Comparison of ENCODE assay signal across 17 cellular contexts in genomic region chr2:196219686-196220085, GRCh38. TPM values are rescaled to one million over a fixed set of nuclear protein-coding genes. Genes with fewer than 3 reads are reported as not detected.
A peak's percentile ranks its signal among the peaks of the same experiment; 100 is the strongest.
DNase-seq lines count a peak whose midpoint lies in the region; ATAC-seq, FAIRE-seq and TF ChIP-seq lines count a peak whose summit lies in the region.
"Had no signal": no experiment of that assay in that cellular context is flagged by ENCODE, and none has a peak within 500 bp of the region (broad histone marks: within the 10 kb centered on the region; RNA-seq: fewer than 3 reads in every experiment).

No MANE protein-coding gene starts in this region.

- H3K9me3 ChIP-seq in BLaER1 = peaks cover 13% of the 10 kb centered on the region
- no peaks in the 10 kb centered on the region for H3K9me3 ChIP-seq in K562 (replicated peaks; ENCODE audit: control insufficient read depth, insufficient read depth, low read depth, low read length)
- H3K9me3 ChIP-seq in thyroid gland = no peaks in the 10 kb centered on the region

- intact Hi-C loops in K562 (cut with micrococcal nuclease) = no loop called here
- intact Hi-C loops in thyroid gland (cut with DNase I) = no loop called here

- H3K4me1 ChIP-seq in BLaER1 = peaks cover 15% of the 10 kb centered on the region
- H3K4me1 ChIP-seq in K562 (replicated peaks in 1 of 2; ENCODE audit: control insufficient read depth in 2 of 2, insufficient read depth in 2 of 2, low read length in 2 of 2) = peaks cover 0 to 2% of the 10 kb centered on the region in 2 experiments; a peak in 1 of 5 replicates
- no peaks in the 10 kb centered on the region for H3K4me1 ChIP-seq in thyroid gland

- H3K27me3 ChIP-seq in BLaER1 = no peaks in the 10 kb centered on the region
- H3K27me3 ChIP-seq in K562 (ENCODE audit: control insufficient read depth in 2 of 2, insufficient read depth in 2 of 2, low read length in 2 of 2) = no peaks in the 10 kb centered on the region
- H3K27me3 ChIP-seq in thyroid gland = no peaks in the 10 kb centered on the region

- no peaks in the 10 kb centered on the region for H3K9me1 ChIP-seq in K562 (ENCODE audit: control insufficient read depth, insufficient read depth, low read length)

- WGBS in K562 (ENCODE audit: insufficient coverage, low coverage, missing lambda C conversion rate) = 20% methylated on average over 3 of the region's 3 CpGs
- WGBS in thyroid gland, 2 donors = 81 to 87% methylated on average over 3 of the region's 3 CpGs

- ATAC-seq in K562 = no peak
- ATAC-seq: HCT116 had no signal

- no peaks in the 10 kb centered on the region for H3K79me2 ChIP-seq in K562 (ENCODE audit: control insufficient read depth, insufficient read depth, low read length)

- BruUV-seq in K562 (replicated peaks; lab: Mats Ljungman, UMichigan) = no TSS peak

- H3K4me3 ChIP-seq in BLaER1 (no peak overlapping the region), K562 (no peak overlapping the region), thyroid gland (replicated peaks in 1 of 3) (no peak overlapping the region)
- H3K4me3 ChIP-seq: GM23248 had no signal

- no peaks in the 10 kb centered on the region for H4K20me1 ChIP-seq in BLaER1
- H4K20me1 ChIP-seq in K562 (replicated peaks; ENCODE audit: control insufficient read depth, insufficient read depth, low read length) = no peaks in the 10 kb centered on the region

- POLR2A ChIA-PET in K562 (lab: Yijun Ruan, JAX) = no interaction called here

- H3K27ac ChIP-seq in BLaER1 (no peak overlapping the region), K562 (ENCODE audit: extremely low read depth, low read depth, low read length) (no peak overlapping the region), thyroid gland (no peak overlapping the region)
- H3K27ac ChIP-seq: GM23248 had no signal

- TF ChIP-seq RAD21 in K562 (CRISPR knock-in tag; conservative IDR thresholded peaks at IDR 0.05 in 1 of 2, IDR thresholded peaks at IDR 0.05 in 1 of 2) = no peak

- in situ Hi-C loops in K562 (cut with MboI) = no loop called here

- H3K9ac ChIP-seq in BLaER1 (no peak overlapping the region), K562 (ENCODE audit: insufficient read depth in 1 of 2, low read depth in 2 of 2, low read length in 2 of 2) (no peak overlapping the region)
- H3K9ac ChIP-seq: GM23248 had no signal

- TF ChIP-seq CTCF in K562 (IDR thresholded peaks at IDR 0.05 in 2 of 3, conservative IDR thresholded peaks at IDR 0.05 in 1 of 3; ENCODE audit: insufficient read depth in 2 of 3, low read depth in 1 of 3, low read length in 3 of 3) (no peak), thyroid gland (IDR thresholded peaks at IDR 0.05) (no peak)

- DNase-seq in NCI-H1105 treated with DMSO at 0.1 percent for 48 hours (lab: John Stamatoyannopoulos, UW) (peak; percentile 3), NCI-H1105 (lab: John Stamatoyannopoulos, UW) (no peak), NCI-H1417 treated with DMSO at 0.1 percent for 48 hours (lab: John Stamatoyannopoulos, UW) (peak; percentile 38), K562 (ENCODE audit: extremely low read depth in 1 of 4, low spot score in 3 of 4) (no peak), thyroid gland (no peak)
- DNase-seq in central memory CD4-positive, alpha-beta T cell = no peak
- DNase-seq in activated CD4-positive, alpha-beta T cell treated with anti-CD3 and anti-CD28 coated beads, Interleukin-2, amount 50 U/mL, for 4 hours = no peak
- DNase-seq: 8988T, C1 segment of cervical spinal cord, DND-41, GDM1, GM23248, NCI-H1694, NCI-H446 treated with DMSO at 0.1 percent for 48 hours had no signal

- FAIRE-seq in K562 (lab: Jason Lieb, UNC) = no peak
- FAIRE-seq: GM19239 had no signal

- no peak for TF ChIP-seq POLR2A in K562 (conservative IDR thresholded peaks at IDR 0.05)
- no peak for TF ChIP-seq POLR2A in thyroid gland (IDR thresholded peaks at IDR 0.05)

- H3K36me3 ChIP-seq in BLaER1 (no peaks in the 10 kb centered on the region), K562 (ENCODE audit: control insufficient read depth, insufficient read depth, low read length) (no peaks in the 10 kb centered on the region), thyroid gland (no peaks in the 10 kb centered on the region)

- TF ChIP-seq EP300 in K562 (IDR thresholded peaks at IDR 0.05; ENCODE audit: low read length) = no peak

- H3K4me2 ChIP-seq in BLaER1 (peak overlapping the region; percentile 25), K562 (ENCODE audit: insufficient read depth, low read length) (no peak overlapping the region)

- CTCF ChIA-PET in K562 (lab: Yijun Ruan, JAX; ENCODE audit: low intra/inter-chr PET ratio) = no interaction called here

- H2AFZ ChIP-seq in K562 (ENCODE audit: low read depth, low read length) = peak overlapping the region; percentile 68; the same call in 1 of the 2 replicates
- H2AFZ ChIP-seq: GM23248 had no signal

TF ChIP-seq in K562, 482 proteins besides CTCF, POLR2A, EP300 and RAD21 (continues in another document):
- TF ChIP-seq ZNF324 (CRISPR knock-in tag; IDR thresholded peaks at IDR 0.05) (no peak), MTF1 (CRISPR knock-in tag; IDR thresholded peaks at IDR 0.05; ENCODE audit: borderline replicate concordance) (no peak), E2F4 (CRISPR knock-in tag; IDR thresholded peaks at IDR 0.05; ENCODE audit: low read depth) (no peak), GABPA (tag; conservative IDR thresholded peaks at IDR 0.05; ENCODE audit: low read depth) (no peak), NCOA2 (IDR thresholded peaks at IDR 0.05; ENCODE audit: partially characterized antibody in 2 of 2) (no peak), IRF1 (CRISPR knock-in tag; IDR thresholded peaks at IDR 0.05; ENCODE audit: borderline replicate concordance) (no peak), E4F1 (CRISPR knock-in tag; IDR thresholded peaks at IDR 0.05; ENCODE audit: borderline replicate concordance) (no peak), BRF1 (IDR thresholded peaks at IDR 0.05; ENCODE audit: borderline replicate concordance, extremely low read depth, insufficient read length) (no peak), DLX4 (CRISPR knock-in tag; IDR thresholded peaks at IDR 0.05) (no peak), MBD2 (IDR thresholded peaks at IDR 0.05; ENCODE audit: borderline replicate concordance, low read depth) (no peak)

RNA-seq across cellular contexts. Expression of gene STK17B, which starts 48.3 kb away (rescaled TPM):
- total RNA-seq in K562 (2011; cell fraction: chromatin; rRNA removed; ENCODE audit: low replicate concordance) = 7.1 and 33.2 TPM in 2 replicates
- total RNA-seq in K562 (2011; cell fraction: nucleolus; rRNA removed) = 3.5 and 5.3 TPM in 2 replicates
- total RNA-seq in K562 (2011; cell fraction: nucleoplasm; rRNA removed) = 11.3 and 18.7 TPM in 2 replicates
- total RNA-seq in K562 (2014; rRNA removed) (8.2 and 8.5 TPM in 2 replicates), K562 (2014; rRNA removed; fragmentation: Illumina TruSeq; extraction: Trizol) (13.1 and 17.5 TPM in 2 replicates), K562 (2015; rRNA removed; fragmentation: Illumina TruSeq; extraction: Trizol) (15.2 and 17.7 TPM in 2 replicates), K562 (2021) (9.5 and 10.6 TPM in 2 replicates), thyroid gland (10 to 100 TPM; 19.4 to 86.9 (median 33.9) TPM)
- polyA plus RNA-seq in K562 (2011; rRNA removed) (10.0 and 11.7 TPM in 2 replicates), K562 (2014; fragmentation: Illumina TruSeq; extraction: Trizol) (6.6 and 7.6 TPM in 2 replicates), K562 (2014; fragmentation: Nextera tagmentation; extraction: Ambion mirVana) (1 to 10 TPM; 2.3 to 3.0 TPM), K562 (2014; rRNA removed) (4.5 TPM in 2 replicates)
- polyA plus RNA-seq in K562 (2011; cell fraction: cytosol; rRNA removed) = 1.4 and 2.8 TPM in 2 replicates
- polyA plus RNA-seq in K562 (2011; cell fraction: nucleus; rRNA removed) = 2.9 and 5.0 TPM in 2 replicates
- 6.2 and 7.9 TPM in 2 replicates for polyA plus RNA-seq in K562 (2012)
- polyA minus RNA-seq in K562 (2011; rRNA and poly(A)+ RNA removed) = 18.0 and 24.4 TPM in 2 replicates
- polyA minus RNA-seq in K562 (2011; cell fraction: cytosol; rRNA and poly(A)+ RNA removed) = 7.1 and 7.9 TPM in 2 replicates
- polyA minus RNA-seq in K562 (2011; cell fraction: nucleus; rRNA and poly(A)+ RNA removed) = 8.5 and 15.6 TPM in 2 replicates

Comparison
In these comparisons a context has a peak if more than half of its experiments do, and no peak if none do; other contexts are left out.
1. DNase-seq: peak in NCI-H1105 treated with DMSO at 0.1 percent for 48 hours (single experiment) and NCI-H1417 treated with DMSO at 0.1 percent for 48 hours (single experiment); none in NCI-H1105 (single experiment), K562 (0 of 4), central memory CD4-positive, alpha-beta T cell (single experiment), thyroid gland (0 of 2) and activated CD4-positive, alpha-beta T cell treated with anti-CD3 and anti-CD28 coated beads, Interleukin-2, amount 50 U/mL, for 4 hours (0 of 2).